16 cellular contexts compared by ENCODE assay signal in the genomic region with DNA sequence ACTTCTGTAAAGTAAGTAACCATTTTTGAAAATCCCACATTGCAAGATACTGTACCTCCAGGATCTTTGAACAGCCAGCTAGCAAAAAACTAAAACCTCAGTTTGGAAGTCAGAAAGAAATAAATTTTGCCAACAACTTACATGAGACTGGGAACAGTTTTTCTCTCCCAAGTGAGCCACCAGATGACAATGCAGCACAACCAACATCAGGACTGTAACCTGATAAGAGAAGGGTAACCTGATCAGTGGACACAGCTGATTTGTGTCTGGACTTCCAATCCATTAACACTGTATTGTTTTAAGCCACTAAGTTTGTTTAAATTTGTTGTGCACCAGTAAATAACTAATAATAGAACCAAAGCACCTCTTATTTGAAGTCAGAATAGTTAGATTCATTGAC.
"Had no signal": no experiment of that assay in that cellular context is flagged by ENCODE, and none has a peak within 500 bp of the region (broad histone marks: within the 10 kb centered on the region; RNA-seq: fewer than 3 reads in every experiment).

No MANE protein-coding gene starts in this region.

- H3K4me1 Mint-ChIP-seq: activated CD4-positive, alpha-beta memory T cell treated with anti-CD3 and anti-CD28 coated beads, Interleukin-2, amount 10 ng/mL, durations not matched to agents 7 days and 5 days had no signal

- H3K4me2 ChIP-seq: hepatocyte had no signal

- H3K27me3 ChIP-seq: adrenal gland, cardiac muscle cell, hepatocyte, ovary, right lobe of liver, transverse colon, vagina had no signal

- H3K27me3 Mint-ChIP-seq: activated CD4-positive, alpha-beta memory T cell treated with anti-CD3 and anti-CD28 coated beads, Interleukin-2, amount 10 ng/mL, durations not matched to agents 7 days and 5 days had no signal

- H2AFZ ChIP-seq: hepatocyte had no signal

- H3K4me1 ChIP-seq: adrenal gland, right lobe of liver, transverse colon, vagina had no signal

- ATAC-seq: activated T-cell treated with anti-CD3 and anti-CD28 coated beads, Interleukin-2, amount 50 U/mL, for 4 hours; right lobe of liver; stimulated activated naive CD8-positive, alpha-beta T cell treated with anti-CD3 and anti-CD28 coated beads, Interleukin-15, Interleukin-2, amounts not matched to agents 100 U/mL and 50 U/mL, for 24 hours had no signal

- H3K9me3 ChIP-seq: ovary, right lobe of liver, transverse colon, vagina had no signal

- DNase-seq: activated CD4-positive, alpha-beta memory T cell treated with anti-CD3 and anti-CD28 coated beads, Interleukin-2, amount 10 ng/mL, durations not matched to agents 7 days and 5 days; activated CD4-positive, alpha-beta T cell treated with anti-CD3 and anti-CD28 coated beads for 4 hours; activated effector memory CD4-positive, alpha-beta T cell treated with Interleukin-2 at 50 U/mL for 16 hours; activated naive CD4-positive, alpha-beta T cell treated with anti-CD3 and anti-CD28 coated beads, Interleukin-2, amount 50 U/mL, for 16 hours; activated T-cell treated with anti-CD3 and anti-CD28 coated beads, Interleukin-2, amount 50 U/mL, for 4 hours; adrenal gland; dorsolateral prefrontal cortex; ovary; right lobe of liver; stimulated activated naive CD8-positive, alpha-beta T cell treated with anti-CD3 and anti-CD28 coated beads, Interleukin-15, Interleukin-2, amounts not matched to agents 100 U/mL and 50 U/mL, for 24 hours; transverse colon had no signal

- H3K36me3 ChIP-seq: adrenal gland, cardiac muscle cell, ovary, right lobe of liver, transverse colon, vagina had no signal

- H3K4me3 ChIP-seq: adrenal gland, cardiac muscle cell, dorsolateral prefrontal cortex, hepatocyte, ovary, right lobe of liver, transverse colon, vagina had no signal

- H3K4me3 Mint-ChIP-seq: activated CD4-positive, alpha-beta memory T cell treated with anti-CD3 and anti-CD28 coated beads, Interleukin-2, amount 10 ng/mL, durations not matched to agents 7 days and 5 days; activated T-cell treated with anti-CD3 and anti-CD28 coated beads, Interleukin-2, amount 50 U/mL, for 4 hours; mesothelial cell of epicardium; neural crest cell had no signal

- H3K27ac Mint-ChIP-seq: activated CD4-positive, alpha-beta memory T cell treated with anti-CD3 and anti-CD28 coated beads, Interleukin-2, amount 10 ng/mL, durations not matched to agents 7 days and 5 days; mesothelial cell of epicardium had no signal

- H3K79me2 ChIP-seq: hepatocyte had no signal

- H3K27ac ChIP-seq: adrenal gland, cardiac muscle cell, dorsolateral prefrontal cortex, hepatocyte, ovary, right lobe of liver, transverse colon, vagina had no signal
